In genomic region chr5:55934117-55934613, GRCh38 we compare ENCODE assay signal across 1 cellular context.
TF ChIP-seq lines count a peak whose summit lies in the region.

No MANE protein-coding gene starts in this region.

TF ChIP-seq in HepG2, 621 proteins besides CTCF, POLR2A, EP300 and RAD21 (continued from another document and continues in another):
- peak; percentile 52; the same call in 1 of the 2 replicates for TF ChIP-seq GMEB1 (CRISPR knock-in tag; IDR thresholded peaks at IDR 0.05; ENCODE audit: borderline replicate concordance)
- TF ChIP-seq SOX5 (CRISPR knock-in tag; IDR thresholded peaks at IDR 0.05; ENCODE audit: borderline replicate concordance) = peak; percentile 94
- TF ChIP-seq NFE2 (CRISPR knock-in tag; IDR thresholded peaks at IDR 0.05) = no peak
- TF ChIP-seq MBD4 (IDR thresholded peaks at IDR 0.05; ENCODE audit: borderline replicate concordance, low read length) = peak; percentile 93
- no peak for TF ChIP-seq ELF4 (CRISPR knock-in tag; IDR thresholded peaks at IDR 0.05; ENCODE audit: borderline replicate concordance)
- TF ChIP-seq HDAC1 (CRISPR knock-in tag; IDR thresholded peaks at IDR 0.05) = peak; percentile 97
- TF ChIP-seq RBFOX2 (IDR thresholded peaks at IDR 0.05; ENCODE audit: low read depth, low read length) = no peak
- 0 out of 2 replicates have a peak, but pooled peaks have one; percentile 20 for TF ChIP-seq ZNF24 (IDR thresholded peaks at IDR 0.05)
- TF ChIP-seq SP5 (CRISPR knock-in tag; IDR thresholded peaks at IDR 0.05; ENCODE audit: borderline replicate concordance, low read depth) = peak; percentile 69; the same call in 1 of the 2 replicates
- no peak for TF ChIP-seq MEIS1 (CRISPR knock-in tag; IDR thresholded peaks at IDR 0.05; ENCODE audit: borderline replicate concordance)
- TF ChIP-seq ZNF878 (CRISPR knock-in tag; IDR thresholded peaks at IDR 0.05) = peak; percentile 99
- TF ChIP-seq RAD51 (IDR thresholded peaks at IDR 0.05; ENCODE audit: borderline replicate concordance) = no peak
- no peak for TF ChIP-seq GRHL1 (CRISPR knock-in tag; conservative IDR thresholded peaks at IDR 0.05)
- peak; percentile 89; the same call in 1 of the 2 replicates for TF ChIP-seq MIER3 (CRISPR knock-in tag; IDR thresholded peaks at IDR 0.05; ENCODE audit: borderline replicate concordance)
- no peak for TF ChIP-seq ZNF513 (CRISPR knock-in tag; conservative IDR thresholded peaks at IDR 0.05)
- TF ChIP-seq ZBTB10 (CRISPR knock-in tag; IDR thresholded peaks at IDR 0.05; ENCODE audit: borderline replicate concordance) = no peak
- TF ChIP-seq PAWR (CRISPR knock-in tag; IDR thresholded peaks at IDR 0.05; ENCODE audit: borderline replicate concordance) = no peak
- no peak for TF ChIP-seq XBP1 (CRISPR knock-in tag; IDR thresholded peaks at IDR 0.05)
- TF ChIP-seq, protein P1, sequence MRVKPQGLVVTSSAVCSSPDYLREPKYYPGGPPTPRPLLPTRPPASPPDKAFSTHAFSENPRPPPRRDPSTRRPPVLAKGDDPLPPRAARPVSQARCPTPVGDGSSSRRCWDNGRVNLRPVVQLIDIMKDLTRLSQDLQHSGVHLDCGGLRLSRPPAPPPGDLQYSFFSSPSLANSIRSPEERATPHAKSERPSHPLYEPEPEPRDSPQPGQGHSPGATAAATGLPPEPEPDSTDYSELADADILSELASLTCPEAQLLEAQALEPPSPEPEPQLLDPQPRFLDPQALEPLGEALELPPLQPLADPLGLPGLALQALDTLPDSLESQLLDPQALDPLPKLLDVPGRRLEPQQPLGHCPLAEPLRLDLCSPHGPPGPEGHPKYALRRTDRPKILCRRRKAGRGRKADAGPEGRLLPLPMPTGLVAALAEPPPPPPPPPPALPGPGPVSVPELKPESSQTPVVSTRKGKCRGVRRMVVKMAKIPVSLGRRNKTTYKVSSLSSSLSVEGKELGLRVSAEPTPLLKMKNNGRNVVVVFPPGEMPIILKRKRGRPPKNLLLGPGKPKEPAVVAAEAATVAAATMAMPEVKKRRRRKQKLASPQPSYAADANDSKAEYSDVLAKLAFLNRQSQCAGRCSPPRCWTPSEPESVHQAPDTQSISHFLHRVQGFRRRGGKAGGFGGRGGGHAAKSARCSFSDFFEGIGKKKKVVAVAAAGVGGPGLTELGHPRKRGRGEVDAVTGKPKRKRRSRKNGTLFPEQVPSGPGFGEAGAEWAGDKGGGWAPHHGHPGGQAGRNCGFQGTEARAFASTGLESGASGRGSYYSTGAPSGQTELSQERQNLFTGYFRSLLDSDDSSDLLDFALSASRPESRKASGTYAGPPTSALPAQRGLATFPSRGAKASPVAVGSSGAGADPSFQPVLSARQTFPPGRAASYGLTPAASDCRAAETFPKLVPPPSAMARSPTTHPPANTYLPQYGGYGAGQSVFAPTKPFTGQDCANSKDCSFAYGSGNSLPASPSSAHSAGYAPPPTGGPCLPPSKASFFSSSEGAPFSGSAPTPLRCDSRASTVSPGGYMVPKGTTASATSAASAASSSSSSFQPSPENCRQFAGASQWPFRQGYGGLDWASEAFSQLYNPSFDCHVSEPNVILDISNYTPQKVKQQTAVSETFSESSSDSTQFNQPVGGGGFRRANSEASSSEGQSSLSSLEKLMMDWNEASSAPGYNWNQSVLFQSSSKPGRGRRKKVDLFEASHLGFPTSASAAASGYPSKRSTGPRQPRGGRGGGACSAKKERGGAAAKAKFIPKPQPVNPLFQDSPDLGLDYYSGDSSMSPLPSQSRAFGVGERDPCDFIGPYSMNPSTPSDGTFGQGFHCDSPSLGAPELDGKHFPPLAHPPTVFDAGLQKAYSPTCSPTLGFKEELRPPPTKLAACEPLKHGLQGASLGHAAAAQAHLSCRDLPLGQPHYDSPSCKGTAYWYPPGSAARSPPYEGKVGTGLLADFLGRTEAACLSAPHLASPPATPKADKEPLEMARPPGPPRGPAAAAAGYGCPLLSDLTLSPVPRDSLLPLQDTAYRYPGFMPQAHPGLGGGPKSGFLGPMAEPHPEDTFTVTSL (CRISPR knock-in tag; IDR thresholded peaks at IDR 0.05; ENCODE audit: borderline replicate concordance) = peak; percentile 98
- TF ChIP-seq ZNF510 (CRISPR knock-in tag; IDR thresholded peaks at IDR 0.05; ENCODE audit: low read depth) = peak; percentile 87; the same call in 1 of the 2 replicates
- peak; percentile 98 for TF ChIP-seq FOXO1 (CRISPR knock-in tag; IDR thresholded peaks at IDR 0.05)
- TF ChIP-seq ZMYM3 (CRISPR knock-in tag; IDR thresholded peaks at IDR 0.05) = peak; percentile 72; the same call in 1 of the 2 replicates
- TF ChIP-seq, protein P2, sequence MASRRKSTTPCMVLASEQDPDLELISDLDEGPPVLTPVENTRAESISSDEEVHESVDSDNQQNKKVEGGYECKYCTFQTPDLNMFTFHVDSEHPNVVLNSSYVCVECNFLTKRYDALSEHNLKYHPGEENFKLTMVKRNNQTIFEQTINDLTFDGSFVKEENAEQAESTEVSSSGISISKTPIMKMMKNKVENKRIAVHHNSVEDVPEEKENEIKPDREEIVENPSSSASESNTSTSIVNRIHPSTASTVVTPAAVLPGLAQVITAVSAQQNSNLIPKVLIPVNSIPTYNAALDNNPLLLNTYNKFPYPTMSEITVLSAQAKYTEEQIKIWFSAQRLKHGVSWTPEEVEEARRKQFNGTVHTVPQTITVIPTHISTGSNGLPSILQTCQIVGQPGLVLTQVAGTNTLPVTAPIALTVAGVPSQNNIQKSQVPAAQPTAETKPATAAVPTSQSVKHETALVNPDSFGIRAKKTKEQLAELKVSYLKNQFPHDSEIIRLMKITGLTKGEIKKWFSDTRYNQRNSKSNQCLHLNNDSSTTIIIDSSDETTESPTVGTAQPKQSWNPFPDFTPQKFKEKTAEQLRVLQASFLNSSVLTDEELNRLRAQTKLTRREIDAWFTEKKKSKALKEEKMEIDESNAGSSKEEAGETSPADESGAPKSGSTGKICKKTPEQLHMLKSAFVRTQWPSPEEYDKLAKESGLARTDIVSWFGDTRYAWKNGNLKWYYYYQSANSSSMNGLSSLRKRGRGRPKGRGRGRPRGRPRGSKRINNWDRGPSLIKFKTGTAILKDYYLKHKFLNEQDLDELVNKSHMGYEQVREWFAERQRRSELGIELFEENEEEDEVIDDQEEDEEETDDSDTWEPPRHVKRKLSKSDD (CRISPR knock-in tag; IDR thresholded peaks at IDR 0.05; ENCODE audit: low read depth) = peak; percentile 94
- TF ChIP-seq HIVEP1 (CRISPR knock-in tag; IDR thresholded peaks at IDR 0.05) = peak; percentile 91
- no peak; the same call in 1 of the 2 replicates for TF ChIP-seq ARHGAP35 (CRISPR knock-in tag; IDR thresholded peaks at IDR 0.05; ENCODE audit: borderline replicate concordance)
- TF ChIP-seq AGO1 (IDR thresholded peaks at IDR 0.05; ENCODE audit: low read depth, low read length, poor library complexity, severe bottlenecking) = no peak
- TF ChIP-seq, protein P3, sequence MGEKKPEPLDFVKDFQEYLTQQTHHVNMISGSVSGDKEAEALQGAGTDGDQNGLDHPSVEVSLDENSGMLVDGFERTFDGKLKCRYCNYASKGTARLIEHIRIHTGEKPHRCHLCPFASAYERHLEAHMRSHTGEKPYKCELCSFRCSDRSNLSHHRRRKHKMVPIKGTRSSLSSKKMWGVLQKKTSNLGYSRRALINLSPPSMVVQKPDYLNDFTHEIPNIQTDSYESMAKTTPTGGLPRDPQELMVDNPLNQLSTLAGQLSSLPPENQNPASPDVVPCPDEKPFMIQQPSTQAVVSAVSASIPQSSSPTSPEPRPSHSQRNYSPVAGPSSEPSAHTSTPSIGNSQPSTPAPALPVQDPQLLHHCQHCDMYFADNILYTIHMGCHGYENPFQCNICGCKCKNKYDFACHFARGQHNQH (CRISPR knock-in tag; IDR thresholded peaks at IDR 0.05) = peak; percentile 93
- TF ChIP-seq PTBP1 (IDR thresholded peaks at IDR 0.05; ENCODE audit: low read depth, low read length, poor library complexity, severe bottlenecking) = no peak
- peak; percentile 99 for TF ChIP-seq NR2F2 (IDR thresholded peaks at IDR 0.05; ENCODE audit: borderline replicate concordance, low read depth)
- TF ChIP-seq ZNF841 (CRISPR knock-in tag; IDR thresholded peaks at IDR 0.05; ENCODE audit: borderline replicate concordance) = peak; percentile 79; the same call in 1 of the 2 replicates
- TF ChIP-seq SUZ12 (IDR thresholded peaks at IDR 0.05; ENCODE audit: low read depth, low read length) = no peak
- no peak for TF ChIP-seq MTF2 (CRISPR knock-in tag; IDR thresholded peaks at IDR 0.05; ENCODE audit: borderline replicate concordance)
- TF ChIP-seq ZNF792 (CRISPR knock-in tag; IDR thresholded peaks at IDR 0.05) = peak; percentile 88
- TF ChIP-seq ZBED4 (CRISPR knock-in tag; IDR thresholded peaks at IDR 0.05; ENCODE audit: borderline replicate concordance) = peak; percentile 52; the same call in 1 of the 2 replicates
- no peak; the same call in 1 of the 2 replicates for TF ChIP-seq TOPORS (CRISPR knock-in tag; IDR thresholded peaks at IDR 0.05)
